1 cellular context compared by ENCODE assay signal in genomic region chr11:93732237-93732892, GRCh38.
TF ChIP-seq lines count a peak whose summit lies in the region.

No MANE protein-coding gene starts in this region.

TF ChIP-seq in HCT116, 20 proteins besides CTCF, POLR2A, EP300 and RAD21:
- TF ChIP-seq POLR2AphosphoS5 (IDR thresholded peaks at IDR 0.05; ENCODE audit: low read depth, low read length): peak; percentile 4
- TF ChIP-seq SRF (IDR thresholded peaks at IDR 0.05; ENCODE audit: low read depth): no peak
TF ChIP-seq in HCT116: peak in this region for 1.
